In genomic region chr10:70364001-70364771, GRCh38 we compare ENCODE assay signal across 8 cellular contexts. TPM values are rescaled to one million over a fixed set of nuclear protein-coding genes. Genes with fewer than 3 reads are reported as not detected.
A peak's percentile ranks its signal among the peaks of the same experiment; 100 is the strongest.
DNase-seq lines count a peak whose midpoint lies in the region; TF ChIP-seq lines count a peak whose summit lies in the region.

No MANE protein-coding gene starts in this region.

- H3K14ac ChIP-seq in trophoblast cell (ENCODE audit: low read length): no peak overlapping the region

- H3K9me3 Mint-ChIP-seq in activated naive CD8-positive, alpha-beta T cell treated with anti-CD3 and anti-CD28 coated beads for 36 hours: no peaks in the 10 kb centered on the region

- peak overlapping the region; percentile 44 for H2AK5ac ChIP-seq in trophoblast cell (ENCODE audit: low read length)

- H2BK120ac ChIP-seq in trophoblast cell (ENCODE audit: insufficient read depth, low read length, poor library complexity): no peak overlapping the region

- no peak overlapping the region for H3K23ac ChIP-seq in trophoblast cell (ENCODE audit: low read length)

- no peak overlapping the region for H3K4me2 ChIP-seq in trophoblast cell (ENCODE audit: low read length)

- no peak overlapping the region for H3K9ac ChIP-seq in trophoblast cell (ENCODE audit: low read length)

- no peaks in the 10 kb centered on the region for H3K79me2 ChIP-seq in trophoblast cell (ENCODE audit: control insufficient read depth, insufficient read depth, low read length, poor library complexity)

- H3K36me3 ChIP-seq in trophoblast cell (ENCODE audit: control insufficient read depth in 1 of 2, insufficient read depth in 2 of 2, low read length in 2 of 2): no peaks in the 10 kb centered on the region
- H3K36me3 ChIP-seq in tibial artery: no peaks in the 10 kb centered on the region

- no CpG with 5 or more reads among the region's 14 CpGs for WGBS in trophoblast cell (ENCODE audit: extremely low coverage, insufficient coverage, insufficient read length)

- peak; percentile 90 to 98 for TF ChIP-seq CTCF in tibial artery (IDR thresholded peaks at IDR 0.05)

- no peak overlapping the region for H4K12ac ChIP-seq in trophoblast cell (ENCODE audit: low read depth, low read length)

- H3K36me3 Mint-ChIP-seq in activated naive CD8-positive, alpha-beta T cell treated with anti-CD3 and anti-CD28 coated beads for 36 hours: no peaks in the 10 kb centered on the region

- no peak overlapping the region for H2BK12ac ChIP-seq in trophoblast cell (ENCODE audit: low read length)

- no peak overlapping the region for H3K18ac ChIP-seq in trophoblast cell (ENCODE audit: low read length)

- intact Hi-C loops in head of caudate nucleus (cut with DNase I) (loop anchor here (1.0 kb wide), 1 partner anchor 143 kb away; no protein-coding TSS in a partner anchor), tibial artery (cut with DNase I; ENCODE audit: low total_unique reads) (loop anchor here (2.0 kb wide), 1 partner anchor 141 kb away; no protein-coding TSS in a partner anchor)

- no peaks in the 10 kb centered on the region for H3K4me1 ChIP-seq in trophoblast cell (ENCODE audit: control insufficient read depth in 1 of 2, insufficient read depth in 2 of 2, low read length in 2 of 2)
- peaks cover 0 to 19% (median 14%) of the 10 kb centered on the region in 4 donors for H3K4me1 ChIP-seq in tibial artery

- H3K27ac Mint-ChIP-seq in activated naive CD8-positive, alpha-beta T cell treated with anti-CD3 and anti-CD28 coated beads for 36 hours: no peak overlapping the region

- H3K4me1 Mint-ChIP-seq in activated naive CD8-positive, alpha-beta T cell treated with anti-CD3 and anti-CD28 coated beads for 36 hours: peaks cover 5% of the 10 kb centered on the region

- H3K27ac ChIP-seq in trophoblast cell (ENCODE audit: low read depth, low read length) (no peak overlapping the region), tibial artery (peak overlapping the region; percentile 80 to 94)

- DNase-seq in ELR (ENCODE audit: low read depth) (peak; percentile 95), HCEC 1CT (peak; percentile 99), NAMALWA (ENCODE audit: low spot score) (peak; percentile 75), SKM-1 treated with dmso at 0.1 percent for 144 hours (lab: John Stamatoyannopoulos, UW; ENCODE audit: unreplicated experiment) (peak; percentile 81), head of caudate nucleus (peak; percentile 81 to 96 (median 91)), trophoblast cell (peak; percentile 88 to 94), tibial artery (peak; percentile 96 to 97)
- DNase-seq in activated naive CD8-positive, alpha-beta T cell treated with anti-CD3 and anti-CD28 coated beads for 36 hours: peak; percentile 82

- H3K4me3 ChIP-seq in trophoblast cell (ENCODE audit: low read depth, low read length) (no peak overlapping the region), tibial artery (peak overlapping the region; percentile 18 to 33)

- no peak overlapping the region for H4K91ac ChIP-seq in trophoblast cell (ENCODE audit: low read depth, low read length)

- H3K4ac ChIP-seq in trophoblast cell (ENCODE audit: low read depth, low read length): no peak overlapping the region

- H3K27me3 ChIP-seq in trophoblast cell (ENCODE audit: insufficient read depth, low read length) (no peaks in the 10 kb centered on the region), tibial artery (no peaks in the 10 kb centered on the region)

- peak overlapping the region; percentile 12 for H2AFZ ChIP-seq in trophoblast cell (ENCODE audit: insufficient read depth, low read length, poor library complexity)

- no peak overlapping the region for H3K4me3 Mint-ChIP-seq in activated naive CD8-positive, alpha-beta T cell treated with anti-CD3 and anti-CD28 coated beads for 36 hours

- peak overlapping the region; percentile 45 for H4K8ac ChIP-seq in trophoblast cell (ENCODE audit: low read depth, low read length)

- no peaks in the 10 kb centered on the region for H3K27me3 Mint-ChIP-seq in activated naive CD8-positive, alpha-beta T cell treated with anti-CD3 and anti-CD28 coated beads for 36 hours

- no peak overlapping the region for H2BK5ac ChIP-seq in trophoblast cell (ENCODE audit: low read depth, low read length, poor library complexity)

- H3K9me3 ChIP-seq in trophoblast cell (ENCODE audit: insufficient read depth, low read depth, low read length): no peaks in the 10 kb centered on the region
- no peaks in the 10 kb centered on the region for H3K9me3 ChIP-seq in tibial artery

- H3K79me1 ChIP-seq in trophoblast cell (ENCODE audit: low read length): no peaks in the 10 kb centered on the region

RNA-seq across cellular contexts. Expression of gene LRRC20, which starts 18.2 kb away (rescaled TPM):
- 10 to 100 TPM; 14.0 to 16.0 TPM for total RNA-seq in activated naive CD8-positive, alpha-beta T cell treated with anti-CD3 and anti-CD28 coated beads for 36 hours
- polyA plus RNA-seq in trophoblast cell (2013): 2.2 and 2.3 TPM in 2 replicates

RNA-seq across cellular contexts. Expression of gene EIF4EBP2, which starts 39.8 kb away (rescaled TPM):
- 10 to 100 TPM; 31.0 to 31.4 TPM for total RNA-seq in activated naive CD8-positive, alpha-beta T cell treated with anti-CD3 and anti-CD28 coated beads for 36 hours
- polyA plus RNA-seq in trophoblast cell (2013): 71.6 and 73.5 TPM in 2 replicates
